25 cellular contexts compared by ENCODE assay signal in the genomic region with DNA sequence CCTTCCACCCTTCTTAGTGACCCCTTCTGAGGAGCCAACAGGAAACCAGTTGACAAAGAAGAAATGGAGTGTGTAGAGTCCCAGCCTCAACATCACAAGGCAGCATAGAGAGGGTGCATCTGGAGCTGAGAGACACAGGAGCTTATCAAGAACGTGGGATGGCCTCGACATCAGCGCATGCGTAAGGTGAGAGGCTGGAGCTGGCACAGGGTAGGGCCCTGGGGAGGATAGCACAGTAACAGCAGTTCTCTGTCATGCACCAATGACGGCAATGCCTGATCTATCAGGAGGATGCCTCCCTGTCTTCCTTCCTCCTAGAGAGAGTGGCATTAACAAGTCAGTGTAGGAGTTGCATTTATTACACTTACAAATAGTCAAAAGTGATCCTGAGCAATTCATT.
"Had no signal": no experiment of that assay in that cellular context is flagged by ENCODE, and none has a peak within 500 bp of the region (broad histone marks: within the 10 kb centered on the region; RNA-seq: fewer than 3 reads in every experiment).

No MANE protein-coding gene starts in this region.

- H3K9me3 Mint-ChIP-seq: natural killer cell treated with Interleukin-12 subunit alpha and Interleukin-12 subunit beta and Interleukin-15 and Interleukin-18, amount 100 ng/mL, for 72 hours; stimulated activated naive CD8-positive, alpha-beta T cell treated with anti-CD3 and anti-CD28 coated beads, Interleukin-15, amount 100 ng/mL, for 72 hours had no signal

- H3K4me1 ChIP-seq: breast epithelium, esophagus muscularis mucosa, sigmoid colon, thyroid gland, upper lobe of left lung had no signal

- H3K4me1 Mint-ChIP-seq: activated CD4-positive, alpha-beta T cell treated with anti-CD3 and anti-CD28 coated beads for 36 hours; central memory CD8-positive, alpha-beta T cell; stimulated activated memory B cell treated with anti-CD40 and anti-IgM and Interleukin-4, amounts not matched to agents 10 μg/mL and 1 μg/mL and 100 μg/mL, for 72 hours; stimulated activated naive CD8-positive, alpha-beta T cell treated with anti-CD3 and anti-CD28 coated beads, Interleukin-15, amount 100 ng/mL, for 72 hours had no signal

- H3K4me3 ChIP-seq: breast epithelium, esophagus muscularis mucosa, mucosa of descending colon, sigmoid colon, thyroid gland, upper lobe of left lung had no signal

- H3K27ac ChIP-seq: breast epithelium, esophagus muscularis mucosa, sigmoid colon, thyroid gland, upper lobe of left lung, WERI-Rb-1 had no signal

- ATAC-seq: activated CD4-positive, alpha-beta T cell treated with anti-CD3 and anti-CD28 coated beads for 36 hours; activated naive CD4-positive, alpha-beta T cell treated with anti-CD3 and anti-CD28 coated beads, Interleukin-2, amount 50 U/mL, for 72 hours; activated T-cell treated with anti-CD3 and anti-CD28 coated beads, Interleukin-2, amount 50 U/mL, for 72 hours; left ventricle myocardium superior; mucosa of descending colon; stimulated activated memory B cell treated with anti-CD40 and anti-IgM and Interleukin-4, amounts not matched to agents 10 μg/mL and 1 μg/mL and 100 μg/mL, for 72 hours; stimulated activated naive CD8-positive, alpha-beta T cell treated with anti-CD3 and anti-CD28 coated beads, Interleukin-15, amount 100 ng/mL, for 72 hours had no signal

- H3K27me3 ChIP-seq: breast epithelium, esophagus muscularis mucosa, sigmoid colon, thyroid gland, upper lobe of left lung had no signal

- H3K9me3 ChIP-seq: breast epithelium, esophagus muscularis mucosa, mucosa of descending colon, sigmoid colon, thyroid gland, upper lobe of left lung had no signal

- H3K36me3 Mint-ChIP-seq: activated naive CD4-positive, alpha-beta T cell treated with anti-CD3 and anti-CD28 coated beads, Interleukin-2, amount 50 U/mL, for 72 hours; natural killer cell treated with Interleukin-12 subunit alpha and Interleukin-12 subunit beta and Interleukin-15 and Interleukin-18, amount 100 ng/mL, for 72 hours; stimulated activated memory B cell treated with anti-CD40 and anti-IgM and Interleukin-4, amounts not matched to agents 10 μg/mL and 1 μg/mL and 100 μg/mL, for 72 hours had no signal

- DNase-seq: activated CD4-positive, alpha-beta T cell treated with anti-CD3 and anti-CD28 coated beads for 36 hours; activated naive CD4-positive, alpha-beta T cell; activated T-cell treated with anti-CD3 and anti-CD28 coated beads for 4 hours; activated T-cell treated with anti-CD3 and anti-CD28 coated beads, Interleukin-2, amount 50 U/mL, for 72 hours; dermis blood vessel endothelial cell; effector CD4-positive, alpha-beta T cell; foreskin melanocyte; left ventricle myocardium superior; mucosa of descending colon; sigmoid colon; small intestine; stimulated activated CD4-positive, alpha-beta T cell treated with anti-CD3 and anti-CD28 coated beads, Interleukin-4, amount 100 ng/mL, for 24 hours; stimulated activated naive CD8-positive, alpha-beta T cell treated with anti-CD3 and anti-CD28 coated beads, Interleukin-15, amount 100 ng/mL, for 72 hours; substantia nigra; T1000; thyroid gland; WERI-Rb-1 had no signal

- H3K27ac Mint-ChIP-seq: activated CD4-positive, alpha-beta T cell treated with anti-CD3 and anti-CD28 coated beads for 36 hours; activated naive CD4-positive, alpha-beta T cell treated with anti-CD3 and anti-CD28 coated beads, Interleukin-2, amount 50 U/mL, for 72 hours; activated T-cell treated with anti-CD3 and anti-CD28 coated beads, Interleukin-2, amount 50 U/mL, for 72 hours; natural killer cell treated with Interleukin-12 subunit alpha and Interleukin-12 subunit beta and Interleukin-15 and Interleukin-18, amount 100 ng/mL, for 72 hours; progenitor cell of endocrine pancreas; stimulated activated memory B cell treated with anti-CD40 and anti-IgM and Interleukin-4, amounts not matched to agents 10 μg/mL and 1 μg/mL and 100 μg/mL, for 72 hours; stimulated activated naive CD8-positive, alpha-beta T cell treated with anti-CD3 and anti-CD28 coated beads, Interleukin-15, amount 100 ng/mL, for 72 hours had no signal

- H3K27me3 Mint-ChIP-seq: activated CD4-positive, alpha-beta T cell treated with anti-CD3 and anti-CD28 coated beads for 36 hours; central memory CD8-positive, alpha-beta T cell; natural killer cell treated with Interleukin-12 subunit alpha and Interleukin-12 subunit beta and Interleukin-15 and Interleukin-18, amount 100 ng/mL, for 72 hours; stimulated activated memory B cell treated with anti-CD40 and anti-IgM and Interleukin-4, amounts not matched to agents 10 μg/mL and 1 μg/mL and 100 μg/mL, for 72 hours; stimulated activated naive CD8-positive, alpha-beta T cell treated with anti-CD3 and anti-CD28 coated beads, Interleukin-15, amount 100 ng/mL, for 72 hours had no signal

- H3K4me3 Mint-ChIP-seq: activated CD4-positive, alpha-beta T cell treated with anti-CD3 and anti-CD28 coated beads for 36 hours; activated T-cell treated with anti-CD3 and anti-CD28 coated beads, Interleukin-2, amount 50 U/mL, for 72 hours; central memory CD8-positive, alpha-beta T cell; natural killer cell treated with Interleukin-12 subunit alpha and Interleukin-12 subunit beta and Interleukin-15 and Interleukin-18, amount 100 ng/mL, for 72 hours; stimulated activated memory B cell treated with anti-CD40 and anti-IgM and Interleukin-4, amounts not matched to agents 10 μg/mL and 1 μg/mL and 100 μg/mL, for 72 hours; stimulated activated naive CD8-positive, alpha-beta T cell treated with anti-CD3 and anti-CD28 coated beads, Interleukin-15, amount 100 ng/mL, for 72 hours had no signal

- H3K36me3 ChIP-seq: breast epithelium, esophagus muscularis mucosa, sigmoid colon, thyroid gland, upper lobe of left lung, WERI-Rb-1 had no signal
